Comparison of ENCODE assay signal across 1 cellular context in genomic region chr5:95857185-95857945, GRCh38.
A peak's percentile ranks its signal among the peaks of the same experiment; 100 is the strongest.
TF ChIP-seq lines count a peak whose summit lies in the region.

No MANE protein-coding gene starts in this region.

TF ChIP-seq in K562, 482 proteins besides CTCF, POLR2A, EP300 and RAD21 (continued from another document and continues in another):
- TF ChIP-seq, protein P1, sequence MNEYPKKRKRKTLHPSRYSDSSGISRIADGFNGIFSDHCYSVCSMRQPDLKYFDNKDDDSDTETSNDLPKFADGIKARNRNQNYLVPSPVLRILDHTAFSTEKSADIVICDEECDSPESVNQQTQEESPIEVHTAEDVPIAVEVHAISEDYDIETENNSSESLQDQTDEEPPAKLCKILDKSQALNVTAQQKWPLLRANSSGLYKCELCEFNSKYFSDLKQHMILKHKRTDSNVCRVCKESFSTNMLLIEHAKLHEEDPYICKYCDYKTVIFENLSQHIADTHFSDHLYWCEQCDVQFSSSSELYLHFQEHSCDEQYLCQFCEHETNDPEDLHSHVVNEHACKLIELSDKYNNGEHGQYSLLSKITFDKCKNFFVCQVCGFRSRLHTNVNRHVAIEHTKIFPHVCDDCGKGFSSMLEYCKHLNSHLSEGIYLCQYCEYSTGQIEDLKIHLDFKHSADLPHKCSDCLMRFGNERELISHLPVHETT (CRISPR knock-in tag; conservative IDR thresholded peaks at IDR 0.05 in 1 of 2, IDR thresholded peaks at IDR 0.05 in 1 of 2): no peak
- TF ChIP-seq CCAR2 (IDR thresholded peaks at IDR 0.05; ENCODE audit: low read depth, low read length): no peak
- TF ChIP-seq GATA2 (CRISPR knock-in tag; IDR thresholded peaks at IDR 0.05): no peak
- no peak for TF ChIP-seq STAT6 (CRISPR knock-in tag; IDR thresholded peaks at IDR 0.05)
- no peak for TF ChIP-seq RBM15 (IDR thresholded peaks at IDR 0.05; ENCODE audit: insufficient read depth, low read length)
- no peak for TF ChIP-seq SMAD4 (CRISPR knock-in tag; conservative IDR thresholded peaks at IDR 0.05)
- TF ChIP-seq KDM5B (IDR thresholded peaks at IDR 0.05; ENCODE audit: insufficient replicate concordance, low read depth, low read length): no peak
- no peak for TF ChIP-seq CBX3 (IDR thresholded peaks at IDR 0.05; ENCODE audit: borderline replicate concordance in 1 of 2, low read length in 2 of 2)
- TF ChIP-seq COPS2 (conservative IDR thresholded peaks at IDR 0.05): no peak
- TF ChIP-seq, protein P2, sequence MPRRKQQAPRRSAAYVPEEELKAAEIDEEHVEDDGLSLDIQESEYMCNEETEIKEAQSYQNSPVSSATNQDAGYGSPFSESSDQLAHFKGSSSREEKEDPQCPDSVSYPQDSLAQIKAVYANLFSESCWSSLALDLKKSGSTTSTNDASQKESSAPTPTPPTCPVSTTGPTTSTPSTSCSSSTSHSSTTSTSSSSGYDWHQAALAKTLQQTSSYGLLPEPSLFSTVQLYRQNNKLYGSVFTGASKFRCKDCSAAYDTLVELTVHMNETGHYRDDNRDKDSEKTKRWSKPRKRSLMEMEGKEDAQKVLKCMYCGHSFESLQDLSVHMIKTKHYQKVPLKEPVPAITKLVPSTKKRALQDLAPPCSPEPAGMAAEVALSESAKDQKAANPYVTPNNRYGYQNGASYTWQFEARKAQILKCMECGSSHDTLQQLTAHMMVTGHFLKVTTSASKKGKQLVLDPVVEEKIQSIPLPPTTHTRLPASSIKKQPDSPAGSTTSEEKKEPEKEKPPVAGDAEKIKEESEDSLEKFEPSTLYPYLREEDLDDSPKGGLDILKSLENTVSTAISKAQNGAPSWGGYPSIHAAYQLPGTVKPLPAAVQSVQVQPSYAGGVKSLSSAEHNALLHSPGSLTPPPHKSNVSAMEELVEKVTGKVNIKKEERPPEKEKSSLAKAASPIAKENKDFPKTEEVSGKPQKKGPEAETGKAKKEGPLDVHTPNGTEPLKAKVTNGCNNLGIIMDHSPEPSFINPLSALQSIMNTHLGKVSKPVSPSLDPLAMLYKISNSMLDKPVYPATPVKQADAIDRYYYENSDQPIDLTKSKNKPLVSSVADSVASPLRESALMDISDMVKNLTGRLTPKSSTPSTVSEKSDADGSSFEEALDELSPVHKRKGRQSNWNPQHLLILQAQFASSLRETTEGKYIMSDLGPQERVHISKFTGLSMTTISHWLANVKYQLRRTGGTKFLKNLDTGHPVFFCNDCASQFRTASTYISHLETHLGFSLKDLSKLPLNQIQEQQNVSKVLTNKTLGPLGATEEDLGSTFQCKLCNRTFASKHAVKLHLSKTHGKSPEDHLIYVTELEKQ (CRISPR knock-in tag; IDR thresholded peaks at IDR 0.05): no peak
- TF ChIP-seq POLR3G (IDR thresholded peaks at IDR 0.05; ENCODE audit: extremely low read depth, insufficient read length, insufficient replicate concordance): no peak
- no peak for TF ChIP-seq KLF1 (tag; IDR thresholded peaks at IDR 0.05)
- TF ChIP-seq CBX5 (IDR thresholded peaks at IDR 0.05; ENCODE audit: borderline replicate concordance, low read depth): no peak
- TF ChIP-seq ZNF217 (CRISPR knock-in tag; IDR thresholded peaks at IDR 0.05): no peak
- no peak for TF ChIP-seq ETS2 (tag; IDR thresholded peaks at IDR 0.05; ENCODE audit: borderline replicate concordance, poor library complexity, severe bottlenecking)
- TF ChIP-seq ZC3H4 (CRISPR knock-in tag; IDR thresholded peaks at IDR 0.05; ENCODE audit: borderline replicate concordance): no peak
- TF ChIP-seq BCL6 (CRISPR knock-in tag; IDR thresholded peaks at IDR 0.05): no peak
- TF ChIP-seq KAT2B (IDR thresholded peaks at IDR 0.05; ENCODE audit: low read depth, low read length): no peak
- no peak for TF ChIP-seq THRAP3 (IDR thresholded peaks at IDR 0.05; ENCODE audit: borderline replicate concordance)
- TF ChIP-seq, protein P3, sequence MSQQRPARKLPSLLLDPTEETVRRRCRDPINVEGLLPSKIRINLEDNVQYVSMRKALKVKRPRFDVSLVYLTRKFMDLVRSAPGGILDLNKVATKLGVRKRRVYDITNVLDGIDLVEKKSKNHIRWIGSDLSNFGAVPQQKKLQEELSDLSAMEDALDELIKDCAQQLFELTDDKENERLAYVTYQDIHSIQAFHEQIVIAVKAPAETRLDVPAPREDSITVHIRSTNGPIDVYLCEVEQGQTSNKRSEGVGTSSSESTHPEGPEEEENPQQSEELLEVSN (IDR thresholded peaks at IDR 0.05; ENCODE audit: borderline replicate concordance in 1 of 2, extremely low read depth in 1 of 2, insufficient read depth in 1 of 2, insufficient read length in 1 of 2, low read depth in 1 of 2, low read length in 1 of 2, poor library complexity in 1 of 2, severe bottlenecking in 1 of 2): peak; percentile 73 to 94
- no peak for TF ChIP-seq ZNF551 (CRISPR knock-in tag; IDR thresholded peaks at IDR 0.05)
- TF ChIP-seq MNT (conservative IDR thresholded peaks at IDR 0.05): no peak
- TF ChIP-seq CBFA2T2 (conservative IDR thresholded peaks at IDR 0.05): peak; percentile 46; the same call in 1 of the 2 replicates
- TF ChIP-seq SMAD1 (IDR thresholded peaks at IDR 0.05; ENCODE audit: low read depth, low read length, partially characterized antibody): no peak
- no peak for TF ChIP-seq TBL1XR1 (IDR thresholded peaks at IDR 0.05; ENCODE audit: low read length in 2 of 2)
- peak; percentile 64 for TF ChIP-seq CBFA2T3 (IDR thresholded peaks at IDR 0.05)
- no peak for TF ChIP-seq HMGXB4 (CRISPR knock-in tag; IDR thresholded peaks at IDR 0.05)
- no peak for TF ChIP-seq FOXP1 (CRISPR knock-in tag; IDR thresholded peaks at IDR 0.05)
- TF ChIP-seq NR2C1 (IDR thresholded peaks at IDR 0.05): no peak; the same call in none of the 2 replicates
- TF ChIP-seq NR2C1 (tag; IDR thresholded peaks at IDR 0.05): peak; percentile 63
- TF ChIP-seq, protein P4, sequence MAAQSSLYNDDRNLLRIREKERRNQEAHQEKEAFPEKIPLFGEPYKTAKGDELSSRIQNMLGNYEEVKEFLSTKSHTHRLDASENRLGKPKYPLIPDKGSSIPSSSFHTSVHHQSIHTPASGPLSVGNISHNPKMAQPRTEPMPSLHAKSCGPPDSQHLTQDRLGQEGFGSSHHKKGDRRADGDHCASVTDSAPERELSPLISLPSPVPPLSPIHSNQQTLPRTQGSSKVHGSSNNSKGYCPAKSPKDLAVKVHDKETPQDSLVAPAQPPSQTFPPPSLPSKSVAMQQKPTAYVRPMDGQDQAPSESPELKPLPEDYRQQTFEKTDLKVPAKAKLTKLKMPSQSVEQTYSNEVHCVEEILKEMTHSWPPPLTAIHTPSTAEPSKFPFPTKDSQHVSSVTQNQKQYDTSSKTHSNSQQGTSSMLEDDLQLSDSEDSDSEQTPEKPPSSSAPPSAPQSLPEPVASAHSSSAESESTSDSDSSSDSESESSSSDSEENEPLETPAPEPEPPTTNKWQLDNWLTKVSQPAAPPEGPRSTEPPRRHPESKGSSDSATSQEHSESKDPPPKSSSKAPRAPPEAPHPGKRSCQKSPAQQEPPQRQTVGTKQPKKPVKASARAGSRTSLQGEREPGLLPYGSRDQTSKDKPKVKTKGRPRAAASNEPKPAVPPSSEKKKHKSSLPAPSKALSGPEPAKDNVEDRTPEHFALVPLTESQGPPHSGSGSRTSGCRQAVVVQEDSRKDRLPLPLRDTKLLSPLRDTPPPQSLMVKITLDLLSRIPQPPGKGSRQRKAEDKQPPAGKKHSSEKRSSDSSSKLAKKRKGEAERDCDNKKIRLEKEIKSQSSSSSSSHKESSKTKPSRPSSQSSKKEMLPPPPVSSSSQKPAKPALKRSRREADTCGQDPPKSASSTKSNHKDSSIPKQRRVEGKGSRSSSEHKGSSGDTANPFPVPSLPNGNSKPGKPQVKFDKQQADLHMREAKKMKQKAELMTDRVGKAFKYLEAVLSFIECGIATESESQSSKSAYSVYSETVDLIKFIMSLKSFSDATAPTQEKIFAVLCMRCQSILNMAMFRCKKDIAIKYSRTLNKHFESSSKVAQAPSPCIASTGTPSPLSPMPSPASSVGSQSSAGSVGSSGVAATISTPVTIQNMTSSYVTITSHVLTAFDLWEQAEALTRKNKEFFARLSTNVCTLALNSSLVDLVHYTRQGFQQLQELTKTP (IDR thresholded peaks at IDR 0.05; ENCODE audit: low read depth in 1 of 2, partially characterized antibody in 2 of 2): no peak
- no peak for TF ChIP-seq KHSRP (IDR thresholded peaks at IDR 0.05)
- TF ChIP-seq MITF (IDR thresholded peaks at IDR 0.05): no peak
- no peak for TF ChIP-seq ZNF354B (CRISPR knock-in tag; IDR thresholded peaks at IDR 0.05)
- TF ChIP-seq, protein P5, sequence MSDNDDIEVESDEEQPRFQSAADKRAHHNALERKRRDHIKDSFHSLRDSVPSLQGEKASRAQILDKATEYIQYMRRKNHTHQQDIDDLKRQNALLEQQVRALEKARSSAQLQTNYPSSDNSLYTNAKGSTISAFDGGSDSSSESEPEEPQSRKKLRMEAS (CRISPR knock-in tag; IDR thresholded peaks at IDR 0.05): peak; percentile 86
- TF ChIP-seq NCOR1 (IDR thresholded peaks at IDR 0.05): no peak
- no peak for TF ChIP-seq DNMT1 (IDR thresholded peaks at IDR 0.05)
- TF ChIP-seq KDM2B (CRISPR knock-in tag; IDR thresholded peaks at IDR 0.05): no peak
- TF ChIP-seq ATF3 (IDR thresholded peaks at IDR 0.05): peak; percentile 44; the same call in 1 of the 2 replicates
- TF ChIP-seq ATF3 (CRISPR knock-in tag; conservative IDR thresholded peaks at IDR 0.05): no peak
